20 cellular contexts compared by ENCODE assay signal in the genomic region with DNA sequence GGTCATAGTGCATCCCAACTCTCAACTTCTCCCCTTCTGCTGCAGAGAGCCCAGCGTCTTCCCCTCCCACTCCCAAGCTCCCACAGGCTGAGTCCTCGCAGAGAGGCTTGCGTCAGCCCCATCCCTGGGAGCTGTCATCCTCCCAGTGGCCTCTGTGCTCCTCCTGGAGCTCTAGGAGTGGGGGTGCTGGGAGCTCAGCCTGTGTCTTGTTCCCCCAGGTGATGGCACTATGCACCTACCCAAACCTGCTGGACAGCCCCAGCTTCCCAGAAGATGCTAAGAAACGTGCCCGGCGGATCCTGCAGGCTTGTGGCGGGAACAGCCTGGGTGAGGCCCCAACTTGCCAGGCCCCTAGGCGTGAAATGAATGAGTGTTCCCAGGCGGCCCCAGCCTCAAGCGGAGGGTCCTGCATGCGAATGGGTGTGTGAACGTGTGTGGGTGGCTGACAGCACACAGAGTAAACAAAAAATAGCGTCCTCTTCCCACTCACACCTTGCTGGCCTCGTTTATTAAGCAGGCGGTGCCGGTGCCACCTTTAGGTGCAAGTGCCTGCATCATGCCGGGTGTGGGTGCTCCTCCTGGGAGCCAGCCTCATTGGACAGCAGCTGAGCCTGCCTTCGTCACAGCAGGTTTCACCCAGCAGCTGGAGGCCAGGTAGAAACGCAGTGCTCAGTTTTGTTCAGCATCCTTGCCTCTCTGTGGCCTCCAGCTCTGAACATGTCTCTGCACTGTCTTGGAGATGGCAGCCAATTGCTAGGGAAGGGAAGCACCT. TPM values are rescaled to one million over a fixed set of nuclear protein-coding genes. Genes with fewer than 3 reads are reported as not detected.
A peak's percentile ranks its signal among the peaks of the same experiment; 100 is the strongest.
DNase-seq lines count a peak whose midpoint lies in the region; ATAC-seq, FAIRE-seq and TF ChIP-seq lines count a peak whose summit lies in the region.
"Had no signal": no experiment of that assay in that cellular context is flagged by ENCODE, and none has a peak within 500 bp of the region (broad histone marks: within the 10 kb centered on the region; RNA-seq: fewer than 3 reads in every experiment).

No MANE protein-coding gene starts in this region.

- TF ChIP-seq CTCF in mammary epithelial cell (conservative IDR thresholded peaks at IDR 0.05 in 1 of 2, IDR thresholded peaks at IDR 0.05 in 1 of 2; ENCODE audit: extremely low read depth in 1 of 2, insufficient read depth in 1 of 2, low read depth in 1 of 2, low read length in 2 of 2) = no peak
- no peak for TF ChIP-seq CTCF in dorsolateral prefrontal cortex (IDR thresholded peaks at IDR 0.05 in 54 of 56, conservative IDR thresholded peaks at IDR 0.05 in 2 of 56; ENCODE audit: low read depth in 1 of 56, partially characterized antibody in 56 of 56)
- TF ChIP-seq CTCF in HepG2 (CRISPR knock-in tag; IDR thresholded peaks at IDR 0.05) = 0 out of 2 replicates have a peak, but pooled peaks have one; percentile 12
- TF ChIP-seq CTCF in suprapubic skin (IDR thresholded peaks at IDR 0.05) = no peak

- H3K9me3 ChIP-seq in mammary epithelial cell (replicated peaks; ENCODE audit: insufficient read depth, low read length) (no peaks in the 10 kb centered on the region), HepG2 (ENCODE audit: low read length) (no peaks in the 10 kb centered on the region), suprapubic skin (no peaks in the 10 kb centered on the region)
- H3K9me3 ChIP-seq: SK-N-SH had no signal

- in situ Hi-C loops in T47D (cut with HindIII; ENCODE audit: low pct_unique_long_range_greater_than_20kb, low sequenced_read_pairs) (no loop called here), mammary epithelial cell (cut with MboI; ENCODE audit: low sequenced_read_pairs in 2 of 2) (loop anchor here in 1 of 2 donors (5.0 kb wide), 1 partner anchor 43 kb away; no protein-coding TSS in a partner anchor), HepG2 (cut with HindIII; ENCODE audit: extremely low pct_ligation_motif_present, low pct_unique_long_range_greater_than_20kb) (no loop called here)

- H3K79me2 ChIP-seq in mammary epithelial cell (ENCODE audit: insufficient read depth, low read length) (peaks cover 9% of the 10 kb centered on the region), HepG2 (ENCODE audit: insufficient read depth, low read length) (peaks cover 39% of the 10 kb centered on the region)

- ATAC-seq in HepG2 = no peak
- ATAC-seq in GM21360 (IDR thresholded peaks at IDR 0.05; ENCODE audit: unreplicated experiment) = no peak
- ATAC-seq: GM23338 had no signal

- DNase-seq in T47D (ENCODE audit: low read depth in 1 of 2, low spot score in 1 of 2) (peak; percentile 28 to 88), mammary epithelial cell (no peak), dorsolateral prefrontal cortex (no peak), HepG2 (ENCODE audit: low spot score) (no peak), suprapubic skin (ENCODE audit: low spot score in 2 of 2) (peak in 1 of 2 donors; percentile 71), NCI-H128 (lab: John Stamatoyannopoulos, UW; ENCODE audit: unreplicated experiment) (no peak), HPDE6-E6E7 (ENCODE audit: extremely low spot score) (no peak)
- DNase-seq: COR-L47; GDM1; HCEC 1CT; KG1; NCI-H146; NCI-H2081 treated with DMSO at 0.1 percent for 48 hours; NK-92 treated with Interleukin-12 subunit alpha and Interleukin-12 subunit beta, amount 100 ng/mL, for 24 hours; SHP77 treated with DMSO at 0.1 percent for 48 hours; SK-N-SH had no signal

- BruUV-seq in mammary epithelial cell (replicated peaks; lab: Mats Ljungman, UMichigan) (no TSS peak), HepG2 (replicated peaks; lab: Mats Ljungman, UMichigan) (no TSS peak)

- H3K27ac ChIP-seq in mammary epithelial cell (ENCODE audit: insufficient read depth, low read depth, low read length) (no peak overlapping the region), dorsolateral prefrontal cortex (peak overlapping the region in 52 of 59 donors; percentile 18 to 83 (median 59)), HepG2 (ENCODE audit: extremely low read length, insufficient read depth, low read length) (no peak overlapping the region), suprapubic skin (peak overlapping the region; percentile 49)
- H3K27ac ChIP-seq: 22Rv1 had no signal

- no peak overlapping the region for H3K9ac ChIP-seq in mammary epithelial cell (ENCODE audit: insufficient read depth, low read length)
- H3K9ac ChIP-seq in HepG2 (ENCODE audit: insufficient read depth, low read depth, low read length) = no peak overlapping the region

- dilution Hi-C loops in mammary epithelial cell (cut with HindIII; ENCODE audit: low sequenced_read_pairs) = no loop called here

- no peak overlapping the region for H2AFZ ChIP-seq in mammary epithelial cell (ENCODE audit: low read depth, low read length)
- H2AFZ ChIP-seq in HepG2 (ENCODE audit: low read length) = no peak overlapping the region
- H2AFZ ChIP-seq: GM23338 had no signal

- H3K4me2 ChIP-seq in mammary epithelial cell (ENCODE audit: insufficient read depth, low read depth, low read length) (no peak overlapping the region), HepG2 (ENCODE audit: low read depth, low read length) (no peak overlapping the region)
- H3K4me2 ChIP-seq: GM23338, SK-N-SH had no signal

- H3K4me3 ChIP-seq in mammary epithelial cell (replicated peaks in 1 of 3; ENCODE audit: insufficient read depth in 1 of 3, low read depth in 2 of 3, low read length in 3 of 3) (no peak overlapping the region), dorsolateral prefrontal cortex (no peak overlapping the region), HepG2 (replicated peaks in 1 of 3; ENCODE audit: insufficient read depth in 1 of 3, low read depth in 2 of 3, low read length in 3 of 3) (no peak overlapping the region), suprapubic skin (no peak overlapping the region)
- H3K4me3 ChIP-seq: GM23338 had no signal

- intact Hi-C loops in mammary epithelial cell (cut with micrococcal nuclease) (no loop called here), dorsolateral prefrontal cortex (cut with DNase I) (no loop called here), HepG2 (cut with micrococcal nuclease; ENCODE audit: unreplicated experiment) (no loop called here)

- no peak for FAIRE-seq in HepG2 (lab: Jason Lieb, UNC)
- FAIRE-seq: GM19239 had no signal

- POLR2A ChIA-PET in HepG2 (lab: Yijun Ruan, JAX) = interaction anchor here (1.0 to 11.7 kb wide), 7 partner anchors 8 to 46 kb away, joined by 4 to 133 read pairs (median 4); a partner anchor contains a TSS

- TF ChIP-seq EP300 in HepG2 (IDR thresholded peaks at IDR 0.05; ENCODE audit: low read depth in 2 of 2, low read length in 2 of 2) = no peak
- TF ChIP-seq EP300 in HepG2 (CRISPR knock-in tag; IDR thresholded peaks at IDR 0.05; ENCODE audit: borderline replicate concordance) = no peak
- no peak for TF ChIP-seq EP300 in suprapubic skin (IDR thresholded peaks at IDR 0.05)

- no peak for TF ChIP-seq RAD21 in HepG2 (CRISPR knock-in tag; IDR thresholded peaks at IDR 0.05)

- H4K20me1 ChIP-seq in mammary epithelial cell (ENCODE audit: insufficient read depth, low read length) (no peaks in the 10 kb centered on the region), HepG2 (ENCODE audit: insufficient read depth, low read length) (peaks cover 46% of the 10 kb centered on the region; the same call in 1 of the 2 replicates)

- H3K4me1 ChIP-seq in mammary epithelial cell (ENCODE audit: insufficient read depth, low read length) = no peaks in the 10 kb centered on the region
- peaks cover 37% of the 10 kb centered on the region for H3K4me1 ChIP-seq in HepG2 (ENCODE audit: insufficient read depth, low read length)
- H3K4me1 ChIP-seq in suprapubic skin = peaks cover 40% of the 10 kb centered on the region

- WGBS in mammary epithelial cell (ENCODE audit: low coverage, missing lambda C conversion rate) = 57% methylated on average over 17 of the region's 19 CpGs
- WGBS in HepG2 (ENCODE audit: low lambda C conversion rate) = 95% methylated on average over 19 of the region's 19 CpGs
- 47% methylated on average over 10 of the region's 19 CpGs for WGBS in suprapubic skin

- H3K27me3 ChIP-seq in mammary epithelial cell (ENCODE audit: insufficient read depth, low read length) (no peaks in the 10 kb centered on the region), dorsolateral prefrontal cortex (no peaks in the 10 kb centered on the region), HepG2 (ENCODE audit: control insufficient read depth in 1 of 2, insufficient read depth in 2 of 2, low read length in 2 of 2) (no peaks in the 10 kb centered on the region), suprapubic skin (no peaks in the 10 kb centered on the region)

- CTCF ChIA-PET in mammary epithelial cell (lab: Charles Lee; ENCODE audit: low non-redundant PET) = no interaction called here
- CTCF ChIA-PET in HepG2 (lab: Yijun Ruan, JAX; ENCODE audit: low intra/inter-chr PET ratio, low total read pairs) = no interaction called here

- H3K36me3 ChIP-seq in mammary epithelial cell (ENCODE audit: insufficient read depth, low read length) (no peaks in the 10 kb centered on the region), HepG2 (replicated peaks in 1 of 2; ENCODE audit: control insufficient read depth in 1 of 2, insufficient read depth in 2 of 2, low read length in 2 of 2) (peaks cover 62 to 84% of the 10 kb centered on the region in 2 experiments), suprapubic skin (peaks cover 3% of the 10 kb centered on the region)

- TF ChIP-seq POLR2A in HepG2 (IDR thresholded peaks at IDR 0.05; ENCODE audit: insufficient read depth in 1 of 2, low read depth in 2 of 2, low read length in 2 of 2) (no peak; a peak in 1 of 4 replicates), suprapubic skin (IDR thresholded peaks at IDR 0.05) (no peak)

RNA-seq across cellular contexts. Expression of a gene that starts 16.5 kb away (rescaled TPM):
- total RNA-seq in mammary epithelial cell (10 to 100 TPM; 59.9 to 81.5 TPM), dorsolateral prefrontal cortex (100 to 1,000 TPM in 10 of 120 experiments, 10 to 100 TPM in 110; 45.9 to 230 (median 67.8) TPM), HepG2 (2016; rRNA removed; fragmentation: Illumina TruSeq; extraction: Trizol) (130 and 138 TPM in 2 replicates), suprapubic skin (100 to 1,000 TPM in 1 of 4 donors, 10 to 100 TPM in 3; 65.7 to 100 (median 85.0) TPM)
- polyA plus RNA-seq in mammary epithelial cell (34.8 TPM), HepG2 (2011; rRNA removed) (267 and 269 TPM in 2 replicates)
- 25.3 TPM for polyA minus RNA-seq in mammary epithelial cell
- total RNA-seq in HepG2 (2016; cell fraction: cytosol; rRNA removed; fragmentation: Illumina TruSeq; extraction: Trizol; ENCODE audit: low read depth) = 22.1 and 23.2 TPM in 2 replicates
- total RNA-seq in HepG2 (2016; cell fraction: insoluble cytoplasmic fraction; rRNA removed; fragmentation: Illumina TruSeq; extraction: Trizol) = 114 and 146 TPM in 2 replicates
- total RNA-seq in HepG2 (2016; cell fraction: membrane; rRNA removed; fragmentation: Illumina TruSeq; extraction: Trizol) = 63.0 and 65.0 TPM in 2 replicates
- 59.4 and 71.5 TPM in 2 replicates for total RNA-seq in HepG2 (2016; cell fraction: nucleus; rRNA removed; fragmentation: Illumina TruSeq; extraction: Trizol)
- polyA plus RNA-seq in HepG2 (2011; cell fraction: cytosol; rRNA removed) = 182 and 277 TPM in 2 replicates
- polyA plus RNA-seq in HepG2 (2011; cell fraction: nucleus; rRNA removed) = 334 and 385 TPM in 2 replicates
- 220 and 249 TPM in 2 replicates for polyA plus RNA-seq in HepG2 (2012)
- 21.5 and 27.7 TPM in 2 replicates for polyA plus RNA-seq in HepG2 (2016; cell fraction: cytosol; fragmentation: Illumina TruSeq; extraction: Trizol; ENCODE audit: low read depth)
- polyA plus RNA-seq in HepG2 (2016; cell fraction: insoluble cytoplasmic fraction; fragmentation: Illumina TruSeq; extraction: Trizol; ENCODE audit: low read depth) = 122 and 156 TPM in 2 replicates
- 42.5 and 45.9 TPM in 2 replicates for polyA plus RNA-seq in HepG2 (2016; cell fraction: membrane; fragmentation: Illumina TruSeq; extraction: Trizol; ENCODE audit: low read depth)
- 148 and 163 TPM in 2 replicates for polyA plus RNA-seq in HepG2 (2016; cell fraction: nucleus; fragmentation: Illumina TruSeq; extraction: Trizol; ENCODE audit: insufficient read depth, low read depth)
- polyA minus RNA-seq in HepG2 (2011; rRNA and poly(A)+ RNA removed; ENCODE audit: low replicate concordance) = 33.0 and 786 TPM in 2 replicates
- polyA minus RNA-seq in HepG2 (2011; cell fraction: cytosol; rRNA and poly(A)+ RNA removed) = 198 TPM in 2 replicates
- 79.2 and 86.4 TPM in 2 replicates for polyA minus RNA-seq in HepG2 (2011; cell fraction: nucleus; rRNA and poly(A)+ RNA removed)

Comparison
In these comparisons a context has a peak if more than half of its experiments do, and no peak if none do; other contexts are left out.
1. DNase-seq: peak in T47D (2 of 2); none in mammary epithelial cell (single experiment), dorsolateral prefrontal cortex (0 of 10), HepG2 (single experiment), NCI-H128 (single experiment) and HPDE6-E6E7 (single experiment).
2. H3K27ac ChIP-seq: peak in dorsolateral prefrontal cortex (52 of 59) and suprapubic skin (single experiment); none in mammary epithelial cell (single experiment) and HepG2 (single experiment).